ENCODE assay signal across 18 cellular contexts in the genomic region with DNA sequence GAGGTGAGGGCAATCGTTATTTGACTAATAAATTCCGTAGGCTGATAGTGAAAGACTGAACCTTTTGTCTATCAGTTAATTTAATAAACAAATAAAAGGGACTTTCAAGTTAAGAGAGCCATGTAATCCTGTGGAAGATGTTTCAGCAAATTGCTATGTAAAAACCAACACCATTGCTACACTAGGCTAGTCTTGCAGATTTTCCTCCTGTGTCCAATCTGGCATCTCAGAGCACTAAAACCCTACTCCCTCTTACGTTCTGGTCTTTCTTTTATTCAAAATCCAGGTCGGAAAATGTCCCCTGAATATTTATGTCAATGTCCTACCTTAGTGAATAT.
DNase-seq lines count a peak whose midpoint lies in the region; ATAC-seq, FAIRE-seq and TF ChIP-seq lines count a peak whose summit lies in the region.
"Had no signal": no experiment of that assay in that cellular context is flagged by ENCODE, and none has a peak within 500 bp of the region (broad histone marks: within the 10 kb centered on the region; RNA-seq: fewer than 3 reads in every experiment).

No MANE protein-coding gene starts in this region.

- intact Hi-C loops in sciatic nerve (cut with DNase I) (no loop called here), CD14-positive monocyte (cut with micrococcal nuclease) (no loop called here)

- ATAC-seq in sciatic nerve, result peak; percentile 18
- no peak for ATAC-seq in GM21825 (IDR thresholded peaks at IDR 0.05; ENCODE audit: unreplicated experiment)
- no peak for ATAC-seq in GM21576 (IDR thresholded peaks at IDR 0.05; ENCODE audit: unreplicated experiment)
- ATAC-seq: left ventricle myocardium superior had no signal

- H3K9me3 Mint-ChIP-seq in CD14-positive monocyte, result peaks cover 0 to under 1% (median 0%) of the 10 kb centered on the region in 7 donors
- H3K9me3 Mint-ChIP-seq: activated naive CD4-positive, alpha-beta T cell treated with anti-CD3 and anti-CD28 coated beads for 36 hours; dendritic cell treated with granulocyte-macrophage colony-stimulating factor and Interleukin-4, amounts not matched to agents 40 ng/mL and 50 ng/mL, for 4 days had no signal

- H3K27me3 Mint-ChIP-seq in CD14-positive monocyte (ENCODE audit: low read depth in 3 of 3), result peaks cover 2 to 11% (median 8%) of the 10 kb centered on the region in 3 donors

- TF ChIP-seq CTCF in fibroblast of mammary gland (conservative IDR thresholded peaks at IDR 0.05; ENCODE audit: control insufficient read depth, insufficient read depth, low read depth, low read length) (no peak), CD14-positive monocyte (IDR thresholded peaks at IDR 0.05) (no peak)

- no peaks in the 10 kb centered on the region for H3K4me1 Mint-ChIP-seq in CD14-positive monocyte
- H3K4me1 Mint-ChIP-seq: B cell had no signal

- no peaks in the 10 kb centered on the region for H3K36me3 Mint-ChIP-seq in CD14-positive monocyte

- H3K4me3 Mint-ChIP-seq in CD14-positive monocyte, result no peak overlapping the region
- H3K4me3 Mint-ChIP-seq: activated naive CD4-positive, alpha-beta T cell treated with anti-CD3 and anti-CD28 coated beads for 36 hours; B cell; dendritic cell treated with granulocyte-macrophage colony-stimulating factor and Interleukin-4, amounts not matched to agents 40 ng/mL and 50 ng/mL, for 4 days had no signal

- peak overlapping the region; percentile 57 for H3K4me3 ChIP-seq in fibroblast of mammary gland (ENCODE audit: control insufficient read depth, low read depth, low read length)
- H3K4me3 ChIP-seq: sigmoid colon had no signal

- peak; percentile 14 for DNase-seq in AG20443 (ENCODE audit: low spot score)
- DNase-seq in fibroblast of mammary gland (ENCODE audit: low read depth), result no peak
- no peak for DNase-seq in sciatic nerve (ENCODE audit: low spot score)
- DNase-seq in CD14-positive monocyte (ENCODE audit: low spot score), result no peak
- DNase-seq in NCI-H2029 treated with DMSO at 0.1 percent for 48 hours (lab: John Stamatoyannopoulos, UW), result no peak
- DNase-seq: activated naive CD4-positive, alpha-beta T cell treated with anti-CD3 and anti-CD28 coated beads for 36 hours; Calu3; left ventricle myocardium superior; NCI-H1105; NCI-H2171; sigmoid colon; stimulated activated CD4-positive, alpha-beta T cell treated with anti-CD3 and anti-CD28 coated beads, Interleukin-4, amount 100 ng/mL, for 1 hour had no signal

- FAIRE-seq in TTC549 (lab: Jason Lieb, UNC), result peak; percentile 100
- FAIRE-seq: RCC 7860 had no signal

- H3K27ac Mint-ChIP-seq in CD14-positive monocyte, result no peak overlapping the region
- H3K27ac Mint-ChIP-seq: activated naive CD4-positive, alpha-beta T cell treated with anti-CD3 and anti-CD28 coated beads for 36 hours; B cell; dendritic cell treated with granulocyte-macrophage colony-stimulating factor and Interleukin-4, amounts not matched to agents 40 ng/mL and 50 ng/mL, for 4 days had no signal
